In genomic region chr6:41199427-41200246, GRCh38 we compare ENCODE assay signal across 9 cellular contexts.
DNase-seq lines count a peak whose midpoint lies in the region; ATAC-seq lines count a peak whose summit lies in the region.
"Had no signal": no experiment of that assay in that cellular context is flagged by ENCODE, and none has a peak within 500 bp of the region (broad histone marks: within the 10 kb centered on the region; RNA-seq: fewer than 3 reads in every experiment).

No MANE protein-coding gene starts in this region.

- H3K27ac Mint-ChIP-seq in activated naive CD4-positive, alpha-beta T cell treated with anti-CD3 and anti-CD28 coated beads, Interleukin-2, amount 10 ng/mL, durations not matched to agents 7 days and 5 days = peak overlapping the region; percentile 94

- peak; percentile 51 for ATAC-seq in HG03108 (IDR thresholded peaks at IDR 0.05; ENCODE audit: unreplicated experiment)

- CTCF ChIA-PET in activated naive CD4-positive, alpha-beta T cell treated with anti-CD3 and anti-CD28 coated beads, Interleukin-2, amount 10 ng/mL, durations not matched to agents 7 days and 5 days (lab: Charles Lee) = interaction anchor here (1.0 to 1.6 kb wide), 5 partner anchors 8 to 79 kb away, joined by 3 to 9 read pairs (median 3); no protein-coding TSS in a partner anchor

- DNase-seq in activated CD8-positive, alpha-beta memory T cell treated with anti-CD3 and anti-CD28 coated beads for 24 hours = peak; percentile 73
- no peak for DNase-seq in activated CD8-positive, alpha-beta memory T cell treated with anti-CD3 and anti-CD28 coated beads, Interleukin-2, amount 50 U/mL, for 4 hours
- peak; percentile 46 for DNase-seq in activated naive CD4-positive, alpha-beta T cell treated with anti-CD3 and anti-CD28 coated beads, Interleukin-2, amount 10 ng/mL, durations not matched to agents 7 days and 5 days
- DNase-seq in stimulated activated naive CD4-positive, alpha-beta T cell treated with Interleukin-2 at 50 U/mL for 16 hours (lab: John Stamatoyannopoulos, UW) = peak; percentile 27
- DNase-seq in NCI-H2107 treated with DMSO at 0.1 percent for 48 hours (lab: John Stamatoyannopoulos, UW; ENCODE audit: unreplicated experiment) (no peak), hypothalamus (lab: John Stamatoyannopoulos, UW) (no peak), SW480 (ENCODE audit: low spot score) (no peak)
- DNase-seq: sigmoid colon had no signal

- H3K4me1 Mint-ChIP-seq in activated naive CD4-positive, alpha-beta T cell treated with anti-CD3 and anti-CD28 coated beads, Interleukin-2, amount 10 ng/mL, durations not matched to agents 7 days and 5 days = peaks cover 88% of the 10 kb centered on the region

- peaks cover 2% of the 10 kb centered on the region for H3K9me3 Mint-ChIP-seq in activated naive CD4-positive, alpha-beta T cell treated with anti-CD3 and anti-CD28 coated beads, Interleukin-2, amount 10 ng/mL, durations not matched to agents 7 days and 5 days

- H3K36me3 Mint-ChIP-seq in activated naive CD4-positive, alpha-beta T cell treated with anti-CD3 and anti-CD28 coated beads, Interleukin-2, amount 10 ng/mL, durations not matched to agents 7 days and 5 days = peaks cover 48% of the 10 kb centered on the region

- H3K4me3 Mint-ChIP-seq in activated naive CD4-positive, alpha-beta T cell treated with anti-CD3 and anti-CD28 coated beads, Interleukin-2, amount 10 ng/mL, durations not matched to agents 7 days and 5 days = peak overlapping the region; percentile 71

- no peaks in the 10 kb centered on the region for H3K27me3 Mint-ChIP-seq in activated naive CD4-positive, alpha-beta T cell treated with anti-CD3 and anti-CD28 coated beads, Interleukin-2, amount 10 ng/mL, durations not matched to agents 7 days and 5 days

Comparison
In these comparisons a context has a peak if more than half of its experiments do, and no peak if none do; other contexts are left out.
1. DNase-seq: peak in activated CD8-positive, alpha-beta memory T cell treated with anti-CD3 and anti-CD28 coated beads for 24 hours (single experiment), activated naive CD4-positive, alpha-beta T cell treated with anti-CD3 and anti-CD28 coated beads, Interleukin-2, amount 10 ng/mL, durations not matched to agents 7 days and 5 days (single experiment) and stimulated activated naive CD4-positive, alpha-beta T cell treated with Interleukin-2 at 50 U/mL for 16 hours (single experiment); none in activated CD8-positive, alpha-beta memory T cell treated with anti-CD3 and anti-CD28 coated beads, Interleukin-2, amount 50 U/mL, for 4 hours (single experiment), NCI-H2107 treated with DMSO at 0.1 percent for 48 hours (single experiment), hypothalamus (0 of 51) and SW480 (single experiment).